Comparison of ENCODE assay signal across 1 cellular context in genomic region chr15:63362196-63362595, GRCh38.
TF ChIP-seq lines count a peak whose summit lies in the region.

No MANE protein-coding gene starts in this region.

TF ChIP-seq in K562, 482 proteins besides CTCF, POLR2A, EP300 and RAD21 (continued from another document):
- TF ChIP-seq TFE3 (CRISPR knock-in tag; IDR thresholded peaks at IDR 0.05) (no peak), TRIM24 (IDR thresholded peaks at IDR 0.05) (no peak)
TF ChIP-seq in K562: peak in this region for 55.
